38 cellular contexts compared by ENCODE assay signal in genomic region chr1:223355699-223356098, GRCh38. TPM values are rescaled to one million over a fixed set of nuclear protein-coding genes. Genes with fewer than 3 reads are reported as not detected.
"Had no signal": no experiment of that assay in that cellular context is flagged by ENCODE, and none has a peak within 500 bp of the region (broad histone marks: within the 10 kb centered on the region; RNA-seq: fewer than 3 reads in every experiment).

No MANE protein-coding gene starts in this region.

- H3K4me3 Mint-ChIP-seq: activated CD8-positive, alpha-beta T cell treated with anti-CD3 and anti-CD28 coated beads for 36 hours; activated naive CD4-positive, alpha-beta T cell treated with anti-CD3 and anti-CD28 coated beads, Interleukin-2, amount 50 U/mL, for 24 hours; activated T-cell treated with anti-CD3 and anti-CD28 coated beads, Interleukin-2, amount 50 U/mL, for 72 hours; activated T-helper 17 cell treated with anti-CD3 and anti-CD28 coated beads, Interleukin-2, amount 50 U/mL, for 72 hours had no signal

- H3K36me3 Mint-ChIP-seq: activated naive CD4-positive, alpha-beta T cell treated with anti-CD3 and anti-CD28 coated beads, Interleukin-2, amount 50 U/mL, for 24 hours had no signal

- H3K27ac Mint-ChIP-seq: activated CD8-positive, alpha-beta T cell treated with anti-CD3 and anti-CD28 coated beads for 36 hours; activated naive CD4-positive, alpha-beta T cell treated with anti-CD3 and anti-CD28 coated beads, Interleukin-2, amount 50 U/mL, for 24 hours; activated T-cell treated with anti-CD3 and anti-CD28 coated beads, Interleukin-2, amount 50 U/mL, for 72 hours; activated T-helper 17 cell treated with anti-CD3 and anti-CD28 coated beads, Interleukin-2, amount 50 U/mL, for 72 hours had no signal

- H3K27me3 Mint-ChIP-seq: activated CD8-positive, alpha-beta T cell treated with anti-CD3 and anti-CD28 coated beads for 36 hours; activated naive CD4-positive, alpha-beta T cell treated with anti-CD3 and anti-CD28 coated beads, Interleukin-2, amount 50 U/mL, for 24 hours; activated T-helper 17 cell treated with anti-CD3 and anti-CD28 coated beads, Interleukin-2, amount 50 U/mL, for 72 hours had no signal

- H3K9me3 ChIP-seq: adrenal gland, body of pancreas, MG63, Peyer's patch had no signal

- H3K9me3 Mint-ChIP-seq: activated CD8-positive, alpha-beta T cell treated with anti-CD3 and anti-CD28 coated beads for 36 hours; activated naive CD4-positive, alpha-beta T cell treated with anti-CD3 and anti-CD28 coated beads, Interleukin-2, amount 50 U/mL, for 24 hours; activated T-cell treated with anti-CD3 and anti-CD28 coated beads, Interleukin-2, amount 50 U/mL, for 72 hours; activated T-helper 17 cell treated with anti-CD3 and anti-CD28 coated beads, Interleukin-2, amount 50 U/mL, for 72 hours had no signal

- H3K4me1 Mint-ChIP-seq: activated T-helper 17 cell treated with anti-CD3 and anti-CD28 coated beads, Interleukin-2, amount 50 U/mL, for 72 hours had no signal

- ATAC-seq: activated CD8-positive, alpha-beta T cell treated with anti-CD3 and anti-CD28 coated beads for 36 hours; activated T-cell treated with anti-CD3 and anti-CD28 coated beads, Interleukin-2, amount 50 U/mL, for 72 hours; activated T-helper 17 cell treated with anti-CD3 and anti-CD28 coated beads, Interleukin-2, amount 50 U/mL, for 72 hours; body of pancreas; PC-3 had no signal

- DNase-seq: activated CD4-positive, alpha-beta T cell treated with anti-CD3 and anti-CD28 coated beads for 1 hour; activated CD4-positive, alpha-beta T cell treated with anti-CD3 and anti-CD28 coated beads for 48 hours; activated CD4-positive, CD25-positive, alpha-beta regulatory T cell; activated CD8-positive, alpha-beta T cell treated with anti-CD3 and anti-CD28 coated beads for 36 hours; activated effector memory CD4-positive, alpha-beta T cell treated with anti-CD3 and anti-CD28 coated beads, Interleukin-2, amount 50 U/mL, for 16 hours; activated naive CD4-positive, alpha-beta T cell; activated T-cell treated with anti-CD3 and anti-CD28 coated beads, Interleukin-2, amount 50 U/mL, for 1 hour; activated T-cell treated with anti-CD3 and anti-CD28 coated beads, Interleukin-2, amount 50 U/mL, for 72 hours; adrenal gland; body of pancreas; central memory CD4-positive, alpha-beta T cell; Karpas-422; MG63; NCI-H1048; NCI-H1105 treated with DMSO at 0.1 percent for 48 hours; NCI-H1436; NCI-H1694; NCI-H1930; NCI-H2081 treated with DMSO at 0.1 percent for 48 hours; NCI-H2171; NCI-H510A; NCI-H526; NCI-H748 treated with DMSO at 0.1 percent for 48 hours; NK-92 treated with Interleukin-12 subunit alpha and Interleukin-12 subunit beta, amount 100 ng/mL, for 24 hours; PC-3; Peyer's patch; Right ventricle myocardium superior; RPMI8226; SW 1271; T-helper 1 cell; T1000; WERI-Rb-1 had no signal

- H3K27ac ChIP-seq: adrenal gland, body of pancreas, Peyer's patch, WERI-Rb-1 had no signal

RNA-seq across cellular contexts. Expression of gene SUSD4, which starts 8.3 kb away (rescaled TPM):
- total RNA-seq: activated CD8-positive, alpha-beta memory T cell treated with anti-CD3 and anti-CD28 coated beads for 36 hours had no signal

RNA-seq across cellular contexts. Expression of gene CCDC185, which starts 37.5 kb away (rescaled TPM):
- total RNA-seq: activated CD8-positive, alpha-beta memory T cell treated with anti-CD3 and anti-CD28 coated beads for 36 hours; activated CD8-positive, alpha-beta T cell treated with anti-CD3 and anti-CD28 coated beads for 36 hours; activated T-cell treated with anti-CD3 and anti-CD28 coated beads, Interleukin-2, amount 50 U/mL, for 72 hours; activated T-helper 17 cell treated with anti-CD3 and anti-CD28 coated beads, Interleukin-2, amount 50 U/mL, for 72 hours; adrenal gland; astrocyte; body of pancreas; cerebellum; PC-3; Peyer's patch; Right ventricle myocardium superior; T-helper 2 cell treated with Interferon-gamma antibody and Interleukin-4, amounts not matched to agents 100 ng/mL and 5 ng/mL, for 36 hours had no signal
